21 cellular contexts compared by ENCODE assay signal in genomic region chrX:114924423-114924822, GRCh38.
"Had no signal": no experiment of that assay in that cellular context is flagged by ENCODE, and none has a peak within 500 bp of the region (broad histone marks: within the 10 kb centered on the region; RNA-seq: fewer than 3 reads in every experiment).

No MANE protein-coding gene starts in this region.

- H3K36me3 Mint-ChIP-seq: activated naive CD4-positive, alpha-beta T cell treated with anti-CD3 and anti-CD28 coated beads, Interleukin-2, amount 50 U/mL, for 72 hours; naive B cell had no signal

- H3K4me1 ChIP-seq: body of pancreas, esophagus squamous epithelium, pancreas, sigmoid colon, testis had no signal

- H3K4me3 Mint-ChIP-seq: activated CD4-positive, alpha-beta memory T cell treated with anti-CD3 and anti-CD28 coated beads, Interleukin-2, amount 10 ng/mL, durations not matched to agents 7 days and 5 days; activated CD4-positive, alpha-beta T cell treated with anti-CD3 and anti-CD28 coated beads for 36 hours; naive B cell; stimulated activated naive CD8-positive, alpha-beta T cell treated with anti-CD3 and anti-CD28 coated beads, Interleukin-15, amount 100 ng/mL, for 72 hours; T-helper 17 cell had no signal

- H3K4me3 ChIP-seq: body of pancreas, esophagus squamous epithelium, heart left ventricle, pancreas, sigmoid colon, testis had no signal

- H3K36me3 ChIP-seq: esophagus squamous epithelium, heart left ventricle, pancreas, sigmoid colon, WERI-Rb-1 had no signal

- ATAC-seq: activated CD4-positive, alpha-beta T cell treated with anti-CD3 and anti-CD28 coated beads for 36 hours; activated naive CD4-positive, alpha-beta T cell treated with anti-CD3 and anti-CD28 coated beads, Interleukin-2, amount 50 U/mL, for 72 hours; heart left ventricle; stimulated activated naive CD8-positive, alpha-beta T cell treated with anti-CD3 and anti-CD28 coated beads, Interleukin-15, amount 100 ng/mL, for 72 hours; T-helper 17 cell had no signal

- H3K27ac Mint-ChIP-seq: activated CD4-positive, alpha-beta memory T cell treated with anti-CD3 and anti-CD28 coated beads, Interleukin-2, amount 10 ng/mL, durations not matched to agents 7 days and 5 days; activated CD4-positive, alpha-beta T cell treated with anti-CD3 and anti-CD28 coated beads for 36 hours; activated naive CD4-positive, alpha-beta T cell treated with anti-CD3 and anti-CD28 coated beads, Interleukin-2, amount 50 U/mL, for 72 hours; naive B cell; stimulated activated naive CD8-positive, alpha-beta T cell treated with anti-CD3 and anti-CD28 coated beads, Interleukin-15, amount 100 ng/mL, for 72 hours; T-helper 17 cell had no signal

- H3K9me3 ChIP-seq: body of pancreas, esophagus squamous epithelium, heart left ventricle, pancreas, sigmoid colon, testis had no signal

- H3K27me3 ChIP-seq: body of pancreas, esophagus squamous epithelium, pancreas, sigmoid colon, testis had no signal

- H3K9me3 Mint-ChIP-seq: activated CD4-positive, alpha-beta memory T cell treated with anti-CD3 and anti-CD28 coated beads, Interleukin-2, amount 10 ng/mL, durations not matched to agents 7 days and 5 days; activated naive CD4-positive, alpha-beta T cell treated with anti-CD3 and anti-CD28 coated beads, Interleukin-2, amount 50 U/mL, for 72 hours; stimulated activated naive CD8-positive, alpha-beta T cell treated with anti-CD3 and anti-CD28 coated beads, Interleukin-15, amount 100 ng/mL, for 72 hours had no signal

- H3K4me1 Mint-ChIP-seq: activated CD4-positive, alpha-beta memory T cell treated with anti-CD3 and anti-CD28 coated beads, Interleukin-2, amount 10 ng/mL, durations not matched to agents 7 days and 5 days; activated CD4-positive, alpha-beta T cell treated with anti-CD3 and anti-CD28 coated beads for 36 hours; naive B cell; stimulated activated naive CD8-positive, alpha-beta T cell treated with anti-CD3 and anti-CD28 coated beads, Interleukin-15, amount 100 ng/mL, for 72 hours; T-helper 17 cell had no signal

- H3K27ac ChIP-seq: body of pancreas, esophagus squamous epithelium, pancreas, sigmoid colon, testis, WERI-Rb-1 had no signal

- H3K27me3 Mint-ChIP-seq: activated CD4-positive, alpha-beta memory T cell treated with anti-CD3 and anti-CD28 coated beads, Interleukin-2, amount 10 ng/mL, durations not matched to agents 7 days and 5 days; activated CD4-positive, alpha-beta T cell treated with anti-CD3 and anti-CD28 coated beads for 36 hours; naive B cell; stimulated activated naive CD8-positive, alpha-beta T cell treated with anti-CD3 and anti-CD28 coated beads, Interleukin-15, amount 100 ng/mL, for 72 hours; T-helper 17 cell had no signal

- DNase-seq: activated CD4-positive, alpha-beta memory T cell treated with anti-CD3 and anti-CD28 coated beads, Interleukin-2, amount 10 ng/mL, durations not matched to agents 7 days and 5 days; activated CD4-positive, alpha-beta T cell treated with anti-CD3 and anti-CD28 coated beads for 36 hours; activated gamma-delta T cell; activated T-cell treated with anti-CD3 and anti-CD28 coated beads, Interleukin-2, amount 50 U/mL, for 48 hours; amniotic stem cell; body of pancreas; central memory CD4-positive, alpha-beta T cell; cortex of kidney; effector CD4-positive, alpha-beta T cell; esophagus squamous epithelium; foreskin melanocyte; heart left ventricle; naive B cell; pancreas; sigmoid colon; stimulated activated CD4-positive, alpha-beta T cell treated with anti-CD3 and anti-CD28 coated beads, Interleukin-1b, Interleukin-23, amount 100 ng/mL, for 48 hours; stimulated activated naive CD8-positive, alpha-beta T cell treated with anti-CD3 and anti-CD28 coated beads, Interleukin-15, amount 100 ng/mL, for 72 hours; T-helper 17 cell; testis; WERI-Rb-1 had no signal
